ENCODE assay signal across 12 cellular contexts in the genomic region with DNA sequence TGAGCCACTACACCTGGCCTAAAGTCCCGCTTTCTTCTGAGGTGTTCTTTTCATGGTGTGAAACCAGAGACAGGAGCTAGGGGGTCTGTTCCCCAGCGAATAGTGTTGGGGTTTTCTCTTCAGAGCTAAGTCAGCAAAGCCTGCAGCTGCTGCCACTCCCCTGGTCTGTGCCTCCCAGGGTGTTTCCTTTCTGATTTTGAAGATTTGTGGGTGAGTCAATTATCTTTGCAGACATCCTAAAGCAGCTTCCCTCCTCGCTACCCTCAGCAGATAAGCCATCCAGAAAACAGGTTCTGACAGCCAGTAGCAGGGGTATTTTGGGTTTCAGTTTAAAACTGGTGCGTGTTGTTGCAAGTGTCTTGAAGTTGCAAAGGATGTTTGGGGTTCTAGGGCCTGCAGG.
DNase-seq lines count a peak whose midpoint lies in the region; ATAC-seq, FAIRE-seq and TF ChIP-seq lines count a peak whose summit lies in the region.
"Had no signal": no experiment of that assay in that cellular context is flagged by ENCODE, and none has a peak within 500 bp of the region (broad histone marks: within the 10 kb centered on the region; RNA-seq: fewer than 3 reads in every experiment).

No MANE protein-coding gene starts in this region.

- no peak for ATAC-seq in GM21367 (IDR thresholded peaks at IDR 0.05; ENCODE audit: unreplicated experiment)
- no peak for ATAC-seq in GM18517 (IDR thresholded peaks at IDR 0.05; ENCODE audit: unreplicated experiment)

- peak; percentile 33 for DNase-seq in activated T-cell treated with anti-CD3 and anti-CD28 coated beads, Interleukin-2, amount 50 U/mL, for 1 hour
- DNase-seq in activated T-cell treated with anti-CD3 and anti-CD28 coated beads for 4 hours (no peak), SK-N-MC (ENCODE audit: low read depth, low spot score) (no peak), D721Med (ENCODE audit: insufficient read length, low spot score) (no peak)
- peak; percentile 68 for DNase-seq in activated effector memory CD4-positive, alpha-beta T cell treated with anti-CD3 and anti-CD28 coated beads, Interleukin-2, amount 50 U/mL, for 16 hours
- DNase-seq: ACHN, foreskin melanocyte had no signal

- FAIRE-seq in D721Med (lab: Jason Lieb, UNC) = no peak
- FAIRE-seq: GM18507, TTC549 had no signal

- H3K36me3 ChIP-seq in SK-N-MC (ENCODE audit: insufficient read depth, low read length) (no peaks in the 10 kb centered on the region), parathyroid adenoma (ENCODE audit: control insufficient read depth, insufficient read depth, low read length) (no peaks in the 10 kb centered on the region)

- TF ChIP-seq CTCF in parathyroid adenoma (IDR thresholded peaks at IDR 0.05) (no peak), D721Med (IDR thresholded peaks at IDR 0.05; ENCODE audit: insufficient read depth, missing control alignments) (no peak)

- H3K4me3 ChIP-seq in SK-N-MC (0 out of 2 replicates have a peak overlapping the region, but pooled peaks have one; percentile 14), parathyroid adenoma (ENCODE audit: low read depth, low read length) (no peak overlapping the region)

- peak overlapping the region; percentile 48 for H2AFZ ChIP-seq in parathyroid adenoma

- H3K4me2 ChIP-seq in parathyroid adenoma (ENCODE audit: low read length) = no peak overlapping the region

- no peaks in the 10 kb centered on the region for H3K9me3 ChIP-seq in SK-N-MC (ENCODE audit: low read depth, low read length)
- H3K9me3 ChIP-seq in parathyroid adenoma (ENCODE audit: control insufficient read depth, low read length) = no peaks in the 10 kb centered on the region

- no peak overlapping the region for H3K9ac ChIP-seq in SK-N-MC (ENCODE audit: insufficient read length)
- H3K9ac ChIP-seq in parathyroid adenoma = no peak overlapping the region

- no peaks in the 10 kb centered on the region for H3K79me2 ChIP-seq in parathyroid adenoma

- H3K27ac ChIP-seq in SK-N-MC (no peak overlapping the region), parathyroid adenoma (no peak overlapping the region)

- H3K4me1 ChIP-seq in parathyroid adenoma = peaks cover 30% of the 10 kb centered on the region

- H3K27me3 ChIP-seq in parathyroid adenoma (ENCODE audit: control insufficient read depth, insufficient read depth, low read length) = no peaks in the 10 kb centered on the region

Comparison
In these comparisons a context has a peak if more than half of its experiments do, and no peak if none do; other contexts are left out.
1. DNase-seq: peak in activated T-cell treated with anti-CD3 and anti-CD28 coated beads, Interleukin-2, amount 50 U/mL, for 1 hour (single experiment) and activated effector memory CD4-positive, alpha-beta T cell treated with anti-CD3 and anti-CD28 coated beads, Interleukin-2, amount 50 U/mL, for 16 hours (single experiment); none in activated T-cell treated with anti-CD3 and anti-CD28 coated beads for 4 hours (single experiment), SK-N-MC (single experiment) and D721Med (single experiment).